In genomic region chr18:53909668-53910067, GRCh38 we compare ENCODE assay signal across 9 cellular contexts.
DNase-seq lines count a peak whose midpoint lies in the region; TF ChIP-seq lines count a peak whose summit lies in the region.
"Had no signal": no experiment of that assay in that cellular context is flagged by ENCODE, and none has a peak within 500 bp of the region (broad histone marks: within the 10 kb centered on the region; RNA-seq: fewer than 3 reads in every experiment).

No MANE protein-coding gene starts in this region.

- no peak overlapping the region for H3K27ac ChIP-seq in KMS-11
- H3K27ac ChIP-seq in colonic mucosa: no peak overlapping the region
- H3K27ac ChIP-seq in uterus: no peak overlapping the region

- H3K4me3 ChIP-seq in KMS-11 (IDR thresholded peaks at IDR 0.05; ENCODE audit: insufficient read depth, low read depth, low read length) (no peak overlapping the region), cardiac fibroblast (replicated peaks in 1 of 2; ENCODE audit: low read depth in 2 of 2, low read length in 2 of 2) (no peak overlapping the region), colonic mucosa (no peak overlapping the region), uterus (no peak overlapping the region)

- no peaks in the 10 kb centered on the region for H3K27me3 ChIP-seq in KMS-11 (ENCODE audit: insufficient read depth, low read depth)
- no peaks in the 10 kb centered on the region for H3K27me3 ChIP-seq in colonic mucosa
- H3K27me3 ChIP-seq in uterus: no peaks in the 10 kb centered on the region

- intact Hi-C loops in colonic mucosa (cut with DNase I) (no loop called here), uterus (cut with DNase I; ENCODE audit: low total_unique reads) (no loop called here)

- peak; percentile 54 for TF ChIP-seq CTCF in GM12872 (IDR thresholded peaks at IDR 0.05; ENCODE audit: insufficient read depth, low read depth, low read length)
- TF ChIP-seq CTCF in KMS-11 (conservative IDR thresholded peaks at IDR 0.05; ENCODE audit: low read depth, low read length): peak; percentile 84
- TF ChIP-seq CTCF in cardiac fibroblast (IDR thresholded peaks at IDR 0.05; ENCODE audit: low read depth, low read length): peak; percentile 54
- no peak for TF ChIP-seq CTCF in colonic mucosa (IDR thresholded peaks at IDR 0.05)
- no peak for TF ChIP-seq CTCF in uterus (IDR thresholded peaks at IDR 0.05)

- H2AFZ ChIP-seq in KMS-11 (ENCODE audit: low read depth): no peak overlapping the region

- H3K36me3 ChIP-seq in KMS-11 (ENCODE audit: insufficient read depth): no peaks in the 10 kb centered on the region
- H3K36me3 ChIP-seq in colonic mucosa: no peaks in the 10 kb centered on the region
- no peaks in the 10 kb centered on the region for H3K36me3 ChIP-seq in uterus

- DNase-seq in A172 (ENCODE audit: low spot score) (peak; percentile 6), cardiac fibroblast (ENCODE audit: low read depth in 2 of 2) (peak; percentile 13 to 66), colonic mucosa (no peak), NCI-H1436 (lab: John Stamatoyannopoulos, UW) (no peak), uterus (no peak), OCI-M2 (lab: John Stamatoyannopoulos, UW; ENCODE audit: unreplicated experiment) (no peak)
- DNase-seq: naive thymus-derived CD4-positive, alpha-beta T cell had no signal

- H4K20me1 ChIP-seq in KMS-11 (ENCODE audit: insufficient read depth): no peaks in the 10 kb centered on the region

- H3K9ac ChIP-seq in KMS-11 (no peak overlapping the region), colonic mucosa (ENCODE audit: low read depth in 2 of 2, low read length in 2 of 2) (no peak overlapping the region)

- no peak overlapping the region for H3K4me2 ChIP-seq in KMS-11

- TF ChIP-seq POLR2A in uterus (IDR thresholded peaks at IDR 0.05): no peak

- H3K9me3 ChIP-seq in colonic mucosa (no peaks in the 10 kb centered on the region), uterus (no peaks in the 10 kb centered on the region)

- H3K4me1 ChIP-seq in KMS-11 (ENCODE audit: low read depth, poor library complexity, severe bottlenecking) (no peaks in the 10 kb centered on the region), colonic mucosa (no peaks in the 10 kb centered on the region), uterus (no peaks in the 10 kb centered on the region)

- H3K79me2 ChIP-seq in KMS-11 (ENCODE audit: insufficient read depth, low read depth): no peaks in the 10 kb centered on the region

Comparison
In these comparisons a context has a peak if more than half of its experiments do, and no peak if none do; other contexts are left out.
1. DNase-seq: peak in A172 (single experiment) and cardiac fibroblast (2 of 2); none in colonic mucosa (single experiment), NCI-H1436 (single experiment), uterus (0 of 2) and OCI-M2 (single experiment).
2. CTCF ChIP-seq: peak in GM12872 (single experiment), KMS-11 (single experiment) and cardiac fibroblast (single experiment); none in colonic mucosa (single experiment) and uterus (0 of 4).